Comparison of ENCODE assay signal across 31 cellular contexts in the genomic region with DNA sequence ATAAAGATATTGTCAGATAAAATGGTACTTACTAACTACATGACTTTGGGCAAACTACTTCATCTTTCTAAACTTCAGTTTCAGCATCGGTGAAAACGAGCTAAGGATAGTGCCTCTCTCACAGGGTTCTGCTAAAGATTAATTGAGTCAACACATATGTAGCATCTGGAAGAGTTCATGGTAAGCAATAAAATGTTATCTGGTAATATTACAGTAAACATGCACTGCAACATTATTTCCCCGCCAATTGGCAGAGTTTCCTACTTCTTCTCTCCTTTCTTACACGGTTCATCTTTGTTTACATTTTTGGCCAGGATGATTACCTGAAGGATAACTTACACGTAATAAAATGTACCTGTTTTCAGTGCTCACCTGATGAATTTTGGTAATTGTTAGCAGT.
"Had no signal": no experiment of that assay in that cellular context is flagged by ENCODE, and none has a peak within 500 bp of the region (broad histone marks: within the 10 kb centered on the region; RNA-seq: fewer than 3 reads in every experiment).

No MANE protein-coding gene starts in this region.

- H3K36me3 ChIP-seq: ascending aorta, cardiac muscle cell, colonic mucosa, WERI-Rb-1 had no signal

- DNase-seq: activated CD4-positive, alpha-beta memory T cell treated with anti-CD3 and anti-CD28 coated beads, Interleukin-2, amount 10 ng/mL, durations not matched to agents 7 days and 5 days; activated CD4-positive, alpha-beta T cell treated with anti-CD3 and anti-CD28 coated beads for 1 hour; activated CD4-positive, alpha-beta T cell treated with anti-CD3 and anti-CD28 coated beads for 36 hours; activated CD4-positive, alpha-beta T cell treated with anti-CD3 and anti-CD28 coated beads for 48 hours; activated CD4-positive, alpha-beta T cell treated with anti-CD3 and anti-CD28 coated beads, Interleukin-2, amount 10 ng/mL, durations not matched to agents 7 days and 5 days; activated CD4-positive, alpha-beta T cell treated with anti-CD3 and anti-CD28 coated beads, Interleukin-2, amount 50 U/mL, for 48 hours; activated CD4-positive, CD25-positive, alpha-beta regulatory T cell; activated CD8-positive, alpha-beta memory T cell treated with anti-CD3 and anti-CD28 coated beads for 24 hours; activated CD8-positive, alpha-beta memory T cell treated with anti-CD3 and anti-CD28 coated beads, Interleukin-2, amount 10 ng/mL, durations not matched to agents 7 days and 5 days; activated CD8-positive, alpha-beta memory T cell treated with anti-CD3 and anti-CD28 coated beads, Interleukin-2, amount 50 U/mL, for 48 hours; activated CD8-positive, alpha-beta T cell treated with anti-CD3 and anti-CD28 coated beads, Interleukin-2, amount 10 ng/mL, durations not matched to agents 7 days and 5 days; activated effector memory CD4-positive, alpha-beta T cell treated with Interleukin-2 at 50 U/mL for 16 hours; activated gamma-delta T cell; activated naive CD4-positive, alpha-beta T cell treated with anti-CD3 and anti-CD28 coated beads, Interleukin-2, amount 10 ng/mL, durations not matched to agents 7 days and 5 days; activated naive CD4-positive, alpha-beta T cell treated with Interleukin-2 at 50 U/mL for 16 hours; activated naive CD8-positive, alpha-beta T cell treated with anti-CD3 and anti-CD28 coated beads, Interleukin-2, amount 10 ng/mL, durations not matched to agents 7 days and 5 days; activated naive CD8-positive, alpha-beta T cell treated with anti-CD3 and anti-CD28 coated beads, Interleukin-2, amount 50 U/mL, for 24 hours; activated T-cell treated with anti-CD3 and anti-CD28 coated beads, Interleukin-2, amount 50 U/mL, for 24 hours; activated T-cell treated with anti-CD3 and anti-CD28 coated beads, Interleukin-2, amount 50 U/mL, for 48 hours; amygdala; anterior cingulate cortex; caudate nucleus; cerebellar nuclear complex; colonic mucosa; T-helper 17 cell; T1000; WERI-Rb-1 had no signal

- H3K9me3 ChIP-seq: ascending aorta, colonic mucosa had no signal

- ATAC-seq: activated CD4-positive, alpha-beta T cell treated with anti-CD3 and anti-CD28 coated beads for 36 hours; activated CD4-positive, CD25-positive, alpha-beta regulatory T cell treated with anti-CD3 and anti-CD28 coated beads, Interleukin-2, amount 50 U/mL, for 24 hours; activated CD8-positive, alpha-beta memory T cell treated with anti-CD3 and anti-CD28 coated beads, Interleukin-2, amount 10 ng/mL, durations not matched to agents 7 days and 5 days; activated CD8-positive, alpha-beta T cell treated with anti-CD3 and anti-CD28 coated beads, Interleukin-2, amount 10 ng/mL, durations not matched to agents 7 days and 5 days; activated naive CD8-positive, alpha-beta T cell treated with anti-CD3 and anti-CD28 coated beads, Interleukin-2, amount 50 U/mL, for 24 hours; T-helper 17 cell; WTC11 had no signal

- H3K4me3 ChIP-seq: ascending aorta, cardiac muscle cell, colonic mucosa had no signal

- H3K27ac ChIP-seq: ascending aorta, cardiac muscle cell, colonic mucosa, WERI-Rb-1 had no signal

- H3K4me1 ChIP-seq: ascending aorta, colonic mucosa had no signal

- H3K27me3 ChIP-seq: ascending aorta, cardiac muscle cell, colonic mucosa had no signal
